ENCODE assay signal across 8 cellular contexts in the genomic region with DNA sequence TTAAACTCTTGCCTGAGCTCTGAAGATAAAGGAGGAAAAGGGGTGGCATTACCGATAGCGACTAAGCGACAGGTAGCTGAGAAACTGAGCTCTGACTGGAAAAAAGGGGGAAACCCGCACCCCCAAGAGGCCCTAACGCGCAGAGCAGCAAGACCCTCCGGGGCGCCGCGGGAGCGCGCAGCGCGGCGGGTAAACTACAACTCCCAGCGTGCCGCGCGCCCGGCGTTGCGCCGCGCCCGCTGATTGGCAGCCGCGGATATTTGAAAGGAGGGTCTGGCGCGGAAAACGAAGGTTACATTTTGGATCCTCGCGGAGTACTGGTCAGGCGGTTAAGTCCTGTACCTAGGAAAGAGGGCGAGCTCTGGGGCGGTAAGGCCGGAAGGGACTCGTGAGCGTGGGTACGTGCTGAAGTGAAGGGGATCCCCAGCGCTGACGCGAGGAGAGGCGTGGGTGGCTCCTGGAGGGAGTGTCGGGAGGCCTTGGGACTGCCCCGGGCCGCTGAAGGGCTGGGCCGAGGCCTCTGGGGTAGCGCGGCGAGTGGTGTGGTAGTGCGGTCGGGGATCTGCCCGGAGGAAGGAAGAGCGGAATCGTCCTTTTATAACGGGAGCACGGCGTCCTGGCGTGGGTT. TPM values are rescaled to one million over a fixed set of nuclear protein-coding genes. Genes with fewer than 3 reads are reported as not detected.
A peak's percentile ranks its signal among the peaks of the same experiment; 100 is the strongest.
DNase-seq lines count a peak whose midpoint lies in the region; ATAC-seq and TF ChIP-seq lines count a peak whose summit lies in the region.

ESPL1 (plus strand) TSS at position 291 of the 628 bp plus-strand sequence. CDS start 468 bp downstream, outside the sequence.

- no peak for TF ChIP-seq POLR2A in testis (IDR thresholded peaks at IDR 0.05)

- intact Hi-C loops in testis (cut with DNase I; ENCODE audit: low total_unique reads) = no loop called here

- TF ChIP-seq CTCF in neutrophil (IDR thresholded peaks at IDR 0.05) (no peak), testis (IDR thresholded peaks at IDR 0.05) (peak; percentile 8 to 35 (median 13))

- H3K4me3 ChIP-seq in neutrophil (ENCODE audit: low read depth in 1 of 2, low read length in 1 of 2) = peak within 1 kb of the TSS; percentile 83 to 84
- peak within 1 kb of the TSS; percentile 59 to 68 for H3K4me3 ChIP-seq in testis

- peak; percentile 76 for ATAC-seq in GM21737 (IDR thresholded peaks at IDR 0.05; ENCODE audit: unreplicated experiment)

- H3K27ac ChIP-seq in neutrophil (peak within 1 kb of the TSS; percentile 64), testis (peak within 1 kb of the TSS; percentile 21 to 28)

- H3K4me1 ChIP-seq in neutrophil (ENCODE audit: control insufficient read depth in 1 of 2, insufficient read depth in 1 of 2, low read depth in 1 of 2, low read length in 1 of 2) (peaks cover 19 to 30% of the 10 kb centered on the region in 2 experiments), testis (peaks cover 5% of the 10 kb centered on the region)

- H3K27me3 ChIP-seq in neutrophil = no peaks in the 10 kb centered on the region
- H3K27me3 ChIP-seq in testis = no peaks in the 10 kb centered on the region

- 0% methylated on average over 40 to 59 of the region's 59 CpGs for WGBS in testis, 2 donors

- no peaks in the 10 kb centered on the region for H3K36me3 ChIP-seq in neutrophil
- no peaks in the 10 kb centered on the region for H3K36me3 ChIP-seq in testis (ENCODE audit: low read depth, missing control alignments)

- no peaks in the 10 kb centered on the region for H3K9me3 ChIP-seq in neutrophil
- no peaks in the 10 kb centered on the region for H3K9me3 ChIP-seq in testis

- DNase-seq in ELF-1 (ENCODE audit: low read depth, low spot score) = peak; percentile 87
- DNase-seq in KG1 (lab: John Stamatoyannopoulos, UW) = peak; percentile 47
- peak; percentile 48 to 72 for DNase-seq in SHP77 (lab: John Stamatoyannopoulos, UW)
- DNase-seq in activated effector memory CD4-positive, alpha-beta T cell treated with Interleukin-2 at 50 U/mL for 16 hours = peak; percentile 74
- peak; percentile 79 for DNase-seq in foreskin melanocyte
- DNase-seq in testis = peak; percentile 84

RNA-seq across cellular contexts. Expression of gene ESPL1, which starts in this region (rescaled TPM):
- 10 to 100 TPM; 16.5 to 24.5 TPM for total RNA-seq in testis
- polyA plus RNA-seq in testis (ENCODE audit: insufficient read depth, low read depth, low replicate concordance) = 30.5 TPM

Comparison
In these comparisons a context has a peak if more than half of its experiments do, and no peak if none do; other contexts are left out.
1. Peak in every context shown above with its lines: DNase-seq, ATAC-seq, H3K4me3 ChIP-seq and H3K27ac ChIP-seq.